Comparison of ENCODE assay signal across 2 cellular contexts in genomic region chr4:139126898-139127297, GRCh38.
TF ChIP-seq lines count a peak whose summit lies in the region.

No MANE protein-coding gene starts in this region.

TF ChIP-seq in liver, 16 proteins besides CTCF, POLR2A, EP300 and RAD21 (continued from another document):
- TF ChIP-seq ZBTB33 (IDR thresholded peaks at IDR 0.05) = no peak
- peak; percentile 60 to 86 for TF ChIP-seq RXRA (IDR thresholded peaks at IDR 0.05)
- peak; percentile 61 to 65 for TF ChIP-seq HNF4A (conservative IDR thresholded peaks at IDR 0.05)
- TF ChIP-seq TAF1 (conservative IDR thresholded peaks at IDR 0.05) = no peak
- no peak for TF ChIP-seq ATF3 (IDR thresholded peaks at IDR 0.05)

TF ChIP-seq in GM23338, 12 proteins besides CTCF, POLR2A, EP300 and RAD21 (continued from another document):
- no peak for TF ChIP-seq NANOG (IDR thresholded peaks at IDR 0.05; ENCODE audit: borderline replicate concordance)
- TF ChIP-seq STAT1 (IDR thresholded peaks at IDR 0.05; ENCODE audit: unreplicated experiment) = no peak
- TF ChIP-seq EZH2 (IDR thresholded peaks at IDR 0.05; ENCODE audit: low read depth, unreplicated experiment) = no peak
- no peak for TF ChIP-seq REST (IDR thresholded peaks at IDR 0.05; ENCODE audit: unreplicated experiment)
- TF ChIP-seq ETS1 (IDR thresholded peaks at IDR 0.05) = no peak
- TF ChIP-seq ZNF331 (CRISPR knock-in tag; IDR thresholded peaks at IDR 0.05; ENCODE audit: low read depth) = no peak
